In the genomic region with DNA sequence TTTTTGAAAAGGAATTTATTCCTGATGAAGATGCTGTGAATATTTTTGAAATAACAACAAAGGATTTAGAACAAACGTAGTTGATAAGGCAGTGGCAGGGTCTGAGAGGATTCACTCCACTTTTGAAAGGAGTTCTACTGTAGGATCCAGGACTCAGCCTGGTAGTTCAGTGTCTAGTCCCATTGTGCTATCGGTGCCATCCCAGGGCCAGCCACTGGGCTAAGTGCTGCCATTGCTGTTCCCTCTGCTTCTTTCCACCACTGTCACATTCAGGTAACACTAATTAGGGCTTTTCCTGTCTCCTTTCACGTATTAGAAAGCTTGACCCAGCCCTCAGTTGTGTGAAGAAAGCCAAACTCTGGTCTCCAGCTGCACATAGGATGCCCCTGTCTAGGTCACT, we compare ENCODE assay signal across 8 cellular contexts.
"Had no signal": no experiment of that assay in that cellular context is flagged by ENCODE, and none has a peak within 500 bp of the region (broad histone marks: within the 10 kb centered on the region; RNA-seq: fewer than 3 reads in every experiment).

No MANE protein-coding gene starts in this region.

- H3K27ac ChIP-seq: GM23248 had no signal

- H3K9me3 Mint-ChIP-seq: HFFc6 had no signal

- H3K4me3 ChIP-seq: GM23248, K562 had no signal

- DNase-seq: GM23248, GOT3, H7, HCEC 1CT, HFFc6, IMR-90, KG1 had no signal

- H2AFZ ChIP-seq: GM23248 had no signal

- H3K9ac ChIP-seq: GM23248 had no signal

- ATAC-seq: K562 had no signal

- H3K27ac Mint-ChIP-seq: HFFc6 had no signal

- H3K4me3 Mint-ChIP-seq: HFFc6 had no signal
